In the genomic region with DNA sequence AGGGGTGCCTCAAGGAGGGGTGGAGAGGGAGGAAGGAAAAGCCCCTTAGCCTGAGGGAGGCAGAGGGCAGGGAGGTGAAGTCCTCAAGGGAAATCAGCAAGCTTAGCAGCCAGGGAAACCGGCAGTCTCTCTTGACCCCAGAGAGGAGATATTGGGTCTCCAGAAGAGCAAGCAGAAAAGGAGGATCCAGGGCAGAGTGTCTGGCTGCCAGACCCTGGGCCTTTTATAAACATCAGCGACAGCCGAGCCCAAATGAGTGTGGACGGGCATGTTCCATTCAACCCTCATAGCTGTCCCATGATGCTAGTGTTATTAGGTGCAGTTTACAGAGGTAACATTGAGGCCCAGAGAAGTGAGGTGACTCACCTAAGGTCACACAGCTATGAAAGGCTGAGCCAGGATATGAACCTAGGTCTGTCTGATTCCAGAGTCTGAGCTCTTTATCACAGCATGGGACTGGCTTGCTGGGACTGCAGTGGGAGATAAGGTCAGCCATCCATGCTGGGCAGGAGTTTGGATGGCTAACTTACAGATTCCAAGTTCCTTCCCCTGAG, we compare ENCODE assay signal across 15 cellular contexts.
"Had no signal": no experiment of that assay in that cellular context is flagged by ENCODE, and none has a peak within 500 bp of the region (broad histone marks: within the 10 kb centered on the region; RNA-seq: fewer than 3 reads in every experiment).

No MANE protein-coding gene starts in this region.

- H3K9me3 ChIP-seq: prostate gland, SK-N-SH, thyroid gland, uterus had no signal

- H3K27ac Mint-ChIP-seq: activated CD4-positive, alpha-beta memory T cell treated with anti-CD3 and anti-CD28 coated beads for 36 hours; activated naive CD8-positive, alpha-beta T cell treated with anti-CD3 and anti-CD28 coated beads for 36 hours; activated T-helper 1 cell treated with anti-CD3 and anti-CD28 coated beads, Interleukin-12 subunit alpha, Interleukin-12 subunit beta, Interleukin-2, Interleukin-4 antibody, amounts not matched to agents 30 ng/mL and 10 ng/mL and 1 ng/mL, durations not matched to agents 14 hours and 24 hours and 36 hours; natural killer cell had no signal

- H3K4me3 ChIP-seq: prostate gland, thyroid gland, uterus had no signal

- H3K4me3 Mint-ChIP-seq: activated CD4-positive, alpha-beta memory T cell treated with anti-CD3 and anti-CD28 coated beads for 36 hours; activated naive CD8-positive, alpha-beta T cell treated with anti-CD3 and anti-CD28 coated beads for 36 hours; activated T-helper 1 cell treated with anti-CD3 and anti-CD28 coated beads, Interleukin-12 subunit alpha, Interleukin-12 subunit beta, Interleukin-2, Interleukin-4 antibody, amounts not matched to agents 30 ng/mL and 10 ng/mL and 1 ng/mL, durations not matched to agents 14 hours and 24 hours and 36 hours; brain; central memory CD8-positive, alpha-beta T cell; natural killer cell had no signal

- H3K36me3 ChIP-seq: prostate gland, thyroid gland, uterus had no signal

- ATAC-seq: natural killer cell had no signal

- H3K27ac ChIP-seq: prostate gland had no signal

- H3K36me3 Mint-ChIP-seq: activated CD4-positive, alpha-beta memory T cell treated with anti-CD3 and anti-CD28 coated beads for 36 hours; natural killer cell had no signal

- H3K27me3 ChIP-seq: thyroid gland, uterus had no signal

- H3K9ac ChIP-seq: SK-N-SH had no signal

- H3K9me3 Mint-ChIP-seq: activated CD4-positive, alpha-beta memory T cell treated with anti-CD3 and anti-CD28 coated beads for 36 hours; activated naive CD8-positive, alpha-beta T cell treated with anti-CD3 and anti-CD28 coated beads for 36 hours; activated T-helper 1 cell treated with anti-CD3 and anti-CD28 coated beads, Interleukin-12 subunit alpha, Interleukin-12 subunit beta, Interleukin-2, Interleukin-4 antibody, amounts not matched to agents 30 ng/mL and 10 ng/mL and 1 ng/mL, durations not matched to agents 14 hours and 24 hours and 36 hours; central memory CD8-positive, alpha-beta T cell; natural killer cell had no signal

- FAIRE-seq: islet of Langerhans had no signal

- DNase-seq: activated CD4-positive, alpha-beta memory T cell treated with anti-CD3 and anti-CD28 coated beads for 36 hours; activated naive CD8-positive, alpha-beta T cell treated with anti-CD3 and anti-CD28 coated beads for 36 hours; cortex of kidney; effector CD8-positive, alpha-beta T cell; natural killer cell; SK-N-SH; stimulated activated CD4-positive, alpha-beta T cell treated with anti-CD3 and anti-CD28 coated beads, Interleukin-12 subunit alpha, Interleukin-12 subunit beta, amount 100 ng/mL, for 4 hours; stimulated activated CD4-positive, alpha-beta T cell treated with anti-CD3 and anti-CD28 coated beads, Interleukin-2, amount 100 ng/mL, for 24 hours; thyroid gland had no signal

- H3K4me2 ChIP-seq: SK-N-SH had no signal

- H3K27me3 Mint-ChIP-seq: activated CD4-positive, alpha-beta memory T cell treated with anti-CD3 and anti-CD28 coated beads for 36 hours; activated naive CD8-positive, alpha-beta T cell treated with anti-CD3 and anti-CD28 coated beads for 36 hours; brain; central memory CD8-positive, alpha-beta T cell had no signal
